ENCODE assay signal across 10 cellular contexts in the genomic region with DNA sequence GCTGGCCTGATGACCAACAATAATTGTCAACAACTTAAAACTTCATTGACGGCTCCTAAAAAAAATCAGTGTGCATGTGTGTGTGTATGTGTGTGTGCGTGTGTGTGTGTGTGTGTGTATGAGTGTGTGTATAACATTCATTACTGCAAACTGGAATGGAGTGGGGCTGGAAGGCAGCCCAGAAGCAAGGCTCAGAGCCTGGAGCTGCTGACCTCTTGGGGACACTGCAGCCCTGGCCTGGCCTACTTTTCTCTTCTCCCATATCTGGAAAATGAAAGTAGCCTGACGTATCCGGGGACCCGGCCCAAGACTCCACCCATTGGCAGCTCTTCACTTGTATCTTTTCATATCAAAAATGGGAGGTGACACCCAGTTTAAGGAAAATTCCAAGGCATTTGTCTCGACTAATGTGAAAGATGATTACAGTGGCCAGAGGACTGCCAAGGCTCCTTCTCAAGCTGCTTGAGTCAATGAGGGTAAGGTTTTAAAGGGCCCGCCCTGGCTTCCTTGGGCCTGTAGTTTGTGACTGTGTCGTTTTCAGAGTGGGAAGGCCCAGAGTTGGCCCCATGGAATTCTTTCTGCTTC.
DNase-seq lines count a peak whose midpoint lies in the region; ATAC-seq and TF ChIP-seq lines count a peak whose summit lies in the region.
"Had no signal": no experiment of that assay in that cellular context is flagged by ENCODE, and none has a peak within 500 bp of the region (broad histone marks: within the 10 kb centered on the region; RNA-seq: fewer than 3 reads in every experiment).

No MANE protein-coding gene starts in this region.

- no peak overlapping the region for H3K4me2 ChIP-seq in neuronal stem cell (ENCODE audit: insufficient read depth, low read length, poor library complexity, severe bottlenecking)

- no peak overlapping the region for H3K4me3 ChIP-seq in choroid plexus epithelial cell (ENCODE audit: low read depth, low read length)
- H3K4me3 ChIP-seq in skin epidermis: no peak overlapping the region
- H3K4me3 ChIP-seq in neuronal stem cell (ENCODE audit: low read length in 2 of 2): no peak overlapping the region

- no peak overlapping the region for H3K9ac ChIP-seq in neuronal stem cell (ENCODE audit: low read depth, low read length, poor library complexity)

- H3K27me3 ChIP-seq in neuronal stem cell (ENCODE audit: control insufficient read depth in 3 of 3, insufficient read depth in 3 of 3, low read depth in 1 of 3, low read length in 3 of 3): no peaks in the 10 kb centered on the region

- no peak overlapping the region for H3K23ac ChIP-seq in neuronal stem cell (ENCODE audit: low read depth, low read length, poor library complexity)

- H4K91ac ChIP-seq in neuronal stem cell (ENCODE audit: low read depth, low read length, poor library complexity): no peak overlapping the region

- H2BK12ac ChIP-seq in neuronal stem cell (ENCODE audit: low read length): no peak overlapping the region

- H3K9me3 ChIP-seq in neuronal stem cell (replicated peaks in 1 of 2; ENCODE audit: control insufficient read depth in 2 of 2, insufficient read depth in 1 of 2, low read depth in 1 of 2, low read length in 2 of 2): no peaks in the 10 kb centered on the region

- H2BK120ac ChIP-seq in neuronal stem cell (ENCODE audit: low read depth, low read length): no peak overlapping the region

- H2BK15ac ChIP-seq in neuronal stem cell (ENCODE audit: low read length): no peak overlapping the region

- H3K18ac ChIP-seq in neuronal stem cell (ENCODE audit: low read length): no peak overlapping the region

- no peak for ATAC-seq in GM21737 (IDR thresholded peaks at IDR 0.05; ENCODE audit: unreplicated experiment)

- no peak overlapping the region for H2BK5ac ChIP-seq in neuronal stem cell (ENCODE audit: low read length)

- H4K8ac ChIP-seq in neuronal stem cell (ENCODE audit: low read depth, low read length): no peak overlapping the region

- TF ChIP-seq CTCF in choroid plexus epithelial cell (conservative IDR thresholded peaks at IDR 0.05; ENCODE audit: low read depth, low read length): peak; percentile 15

- no peak overlapping the region for H2AK5ac ChIP-seq in neuronal stem cell (ENCODE audit: low read depth, low read length)

- no peak overlapping the region for H3K4ac ChIP-seq in neuronal stem cell (ENCODE audit: low read length)

- DNase-seq in H4 (ENCODE audit: low spot score) (peak; percentile 90), choroid plexus epithelial cell (ENCODE audit: low read depth) (peak; percentile 85), kidney tubule cell (ENCODE audit: low spot score) (peak; percentile 69), ecto neural progenitor cell (ENCODE audit: low spot score) (no peak), neuronal stem cell (ENCODE audit: low spot score) (no peak)
- no peak for DNase-seq in stimulated activated CD4-positive, alpha-beta T cell treated with anti-CD3 and anti-CD28 coated beads, Interleukin-2, amount 100 ng/mL, for 48 hours
- DNase-seq: activated CD4-positive, CD25-positive, alpha-beta regulatory T cell; NCI-H748 treated with DMSO at 0.1 percent for 48 hours had no signal

- no peaks in the 10 kb centered on the region for H3K79me1 ChIP-seq in neuronal stem cell (ENCODE audit: low read depth, low read length)

- no CpG with 5 or more reads among the region's 8 CpGs for WGBS in neuronal stem cell (ENCODE audit: extremely low coverage in 2 of 2, insufficient read length in 2 of 2, insufficient replicate concordance in 1 of 2), 2 donors

- no peak overlapping the region for H2AFZ ChIP-seq in neuronal stem cell (ENCODE audit: low read length)

- no peaks in the 10 kb centered on the region for H3K36me3 ChIP-seq in neuronal stem cell (replicated peaks in 1 of 2; ENCODE audit: control insufficient read depth in 2 of 2, insufficient read depth in 2 of 2, low read length in 2 of 2)

- H3K14ac ChIP-seq in neuronal stem cell (ENCODE audit: low read length): no peak overlapping the region

- peaks cover 0 to 2% of the 10 kb centered on the region in 2 donors for H3K4me1 ChIP-seq in neuronal stem cell (ENCODE audit: control insufficient read depth in 2 of 2, insufficient read depth in 1 of 2, low read depth in 1 of 2, low read length in 2 of 2)

- peak overlapping the region in 17 of 21 experiments; percentile 12 to 76 (median 56) for H3K27ac ChIP-seq in skin epidermis
- no peak overlapping the region for H3K27ac ChIP-seq in neuronal stem cell (replicated peaks; ENCODE audit: low read length)

Comparison
In these comparisons a context has a peak if more than half of its experiments do, and no peak if none do; other contexts are left out.
1. DNase-seq: peak in H4 (single experiment), choroid plexus epithelial cell (single experiment) and kidney tubule cell (single experiment); none in ecto neural progenitor cell (single experiment), stimulated activated CD4-positive, alpha-beta T cell treated with anti-CD3 and anti-CD28 coated beads, Interleukin-2, amount 100 ng/mL, for 48 hours (0 of 2) and neuronal stem cell (single experiment).